In genomic region chr4:147732516-147733193, GRCh38 we compare ENCODE assay signal across 8 cellular contexts. TPM values are rescaled to one million over a fixed set of nuclear protein-coding genes. Genes with fewer than 3 reads are reported as not detected.
A peak's percentile ranks its signal among the peaks of the same experiment; 100 is the strongest.
DNase-seq lines count a peak whose midpoint lies in the region; ATAC-seq, FAIRE-seq and TF ChIP-seq lines count a peak whose summit lies in the region.

No MANE protein-coding gene starts in this region.

- H3K36me3 ChIP-seq in right atrium auricular region: no peaks in the 10 kb centered on the region

- peak overlapping the region; percentile 39 to 85 for H3K27ac Mint-ChIP-seq in activated naive CD4-positive, alpha-beta T cell treated with anti-CD3 and anti-CD28 coated beads, Interleukin-2, amount 50 U/mL, for 72 hours

- no peaks in the 10 kb centered on the region for H3K27me3 ChIP-seq in right atrium auricular region

- peak; percentile 33 for ATAC-seq in GM21529 (IDR thresholded peaks at IDR 0.05; ENCODE audit: unreplicated experiment)
- ATAC-seq in activated naive CD4-positive, alpha-beta T cell treated with anti-CD3 and anti-CD28 coated beads, Interleukin-2, amount 50 U/mL, for 72 hours: peak; percentile 26 to 49

- peaks cover 0 to 50% of the 10 kb centered on the region in 2 donors for H3K4me1 ChIP-seq in right atrium auricular region

- H3K9me3 Mint-ChIP-seq in activated naive CD4-positive, alpha-beta T cell treated with anti-CD3 and anti-CD28 coated beads, Interleukin-2, amount 50 U/mL, for 72 hours: no peaks in the 10 kb centered on the region

- H3K9me3 ChIP-seq in right atrium auricular region: no peaks in the 10 kb centered on the region

- no peak for FAIRE-seq in D721Med (lab: Jason Lieb, UNC)

- peak overlapping the region; percentile 94 to 96 for H3K27ac ChIP-seq in right atrium auricular region

- DNase-seq in GM03348 (ENCODE audit: low spot score) (peak; percentile 68), right atrium auricular region (ENCODE audit: low spot score) (no peak), renal cortical epithelial cell (ENCODE audit: low read depth) (peak; percentile 23), superior temporal gyrus (ENCODE audit: extremely low spot score) (no peak), D721Med (ENCODE audit: insufficient read length, low spot score) (no peak)
- DNase-seq in Jurkat, Clone E6-1 (ENCODE audit: low read depth, low spot score): no peak
- DNase-seq in activated naive CD4-positive, alpha-beta T cell treated with anti-CD3 and anti-CD28 coated beads, Interleukin-2, amount 50 U/mL, for 72 hours (ENCODE audit: low spot score in 2 of 2): peak in 1 of 2 donors; percentile 26

- H3K36me3 Mint-ChIP-seq in activated naive CD4-positive, alpha-beta T cell treated with anti-CD3 and anti-CD28 coated beads, Interleukin-2, amount 50 U/mL, for 72 hours: peaks cover 5 to 6% of the 10 kb centered on the region in 2 donors

- H3K4me3 ChIP-seq in Jurkat, Clone E6-1 (ENCODE audit: low read length): peak overlapping the region; percentile 66
- peak overlapping the region; percentile 79 to 87 for H3K4me3 ChIP-seq in right atrium auricular region

- TF ChIP-seq CTCF in right atrium auricular region (IDR thresholded peaks at IDR 0.05) (no peak), D721Med (IDR thresholded peaks at IDR 0.05; ENCODE audit: insufficient read depth, missing control alignments) (no peak)

RNA-seq across cellular contexts. Expression of gene ARHGAP10, which starts 0.8 kb away (rescaled TPM):
- 5.6 TPM for polyA plus RNA-seq in Jurkat, Clone E6-1 (2012; ENCODE audit: insufficient read depth, insufficient read length)
- total RNA-seq in activated naive CD4-positive, alpha-beta T cell treated with anti-CD3 and anti-CD28 coated beads, Interleukin-2, amount 50 U/mL, for 72 hours: 1 to 10 TPM; 2.9 to 6.4 TPM
- total RNA-seq in right atrium auricular region (10 to 100 TPM; 36.1 to 43.5 TPM), renal cortical epithelial cell (17.5 and 18.3 TPM in 2 replicates)

RNA-seq across cellular contexts. Expression of gene PRMT9, which starts 48.7 kb away (rescaled TPM):
- polyA plus RNA-seq in Jurkat, Clone E6-1 (2012; ENCODE audit: insufficient read depth, insufficient read length): 9.7 TPM
- total RNA-seq in activated naive CD4-positive, alpha-beta T cell treated with anti-CD3 and anti-CD28 coated beads, Interleukin-2, amount 50 U/mL, for 72 hours: 10 to 100 TPM in 1 of 2 donors, 1 to 10 TPM in 1; 7.5 to 12.9 TPM
- total RNA-seq in right atrium auricular region (1 to 10 TPM; 5.0 to 5.2 TPM), renal cortical epithelial cell (13.0 and 15.2 TPM in 2 replicates)

Comparison
In these comparisons a context has a peak if more than half of its experiments do, and no peak if none do; other contexts are left out.
1. DNase-seq: peak in GM03348 (single experiment) and renal cortical epithelial cell (single experiment); none in Jurkat, Clone E6-1 (single experiment), right atrium auricular region (single experiment), superior temporal gyrus (single experiment) and D721Med (single experiment).